Comparison of ENCODE assay signal across 20 cellular contexts in genomic region chr11:16933756-16934603, GRCh38.
DNase-seq lines count a peak whose midpoint lies in the region; ATAC-seq and TF ChIP-seq lines count a peak whose summit lies in the region.
"Had no signal": no experiment of that assay in that cellular context is flagged by ENCODE, and none has a peak within 500 bp of the region (broad histone marks: within the 10 kb centered on the region; RNA-seq: fewer than 3 reads in every experiment).

No MANE protein-coding gene starts in this region.

- H3K27ac ChIP-seq in upper lobe of right lung = no peak overlapping the region
- H3K27ac ChIP-seq: 22Rv1, BLaER1, epithelial cell of prostate had no signal

- H3K4me3 ChIP-seq in fibroblast of the aortic adventitia (ENCODE audit: low read depth, low read length) = no peak overlapping the region
- H3K4me3 ChIP-seq in upper lobe of right lung = no peak overlapping the region
- H3K4me3 ChIP-seq: BLaER1 had no signal

- H3K4me1 ChIP-seq in upper lobe of right lung = no peaks in the 10 kb centered on the region

- no peaks in the 10 kb centered on the region for H3K27me3 ChIP-seq in upper lobe of right lung
- H3K27me3 ChIP-seq: BLaER1 had no signal

- H3K9me3 ChIP-seq in upper lobe of right lung = no peaks in the 10 kb centered on the region
- H3K9me3 ChIP-seq: BLaER1 had no signal

- TF ChIP-seq CTCF in fibroblast of the aortic adventitia (IDR thresholded peaks at IDR 0.05; ENCODE audit: insufficient read depth, low read length) (no peak), upper lobe of right lung (IDR thresholded peaks at IDR 0.05) (no peak)

- intact Hi-C loops in Right ventricle myocardium inferior (cut with DNase I) (loop anchor here (5.0 kb wide), 1 partner anchor 112 kb away; no protein-coding TSS in a partner anchor), cardiac septum (cut with DNase I) (loop anchor here (2.0 to 10.0 kb wide), 2 partner anchors 49 to 77 kb away; no protein-coding TSS in a partner anchor), upper lobe of right lung (cut with DNase I) (no loop called here)

- DNase-seq in Right ventricle myocardium inferior (ENCODE audit: missing footprints) (no peak), cardiac septum (ENCODE audit: low spot score) (no peak), fibroblast of the aortic adventitia (ENCODE audit: low read depth) (peak; percentile 22), left kidney (ENCODE audit: low read depth, low spot score) (peak; percentile 19), upper lobe of right lung (no peak), NCI-H510A treated with DMSO at 0.1 percent for 48 hours (lab: John Stamatoyannopoulos, UW) (no peak), T-helper 1 cell (no peak)
- DNase-seq: activated CD4-positive, alpha-beta memory T cell treated with anti-CD3 and anti-CD28 coated beads, Interleukin-2, amount 10 ng/mL, durations not matched to agents 7 days and 5 days; activated naive CD8-positive, alpha-beta T cell treated with anti-CD3 and anti-CD28 coated beads, Interleukin-2, amount 50 U/mL, for 24 hours; activated T-cell treated with anti-CD3 and anti-CD28 coated beads, Interleukin-2, amount 50 U/mL, for 48 hours; DMS 273 treated with DMSO at 0.1 percent for 48 hours; NCI-H2029 treated with DMSO at 0.1 percent for 48 hours; NCI-H748 treated with DMSO at 0.1 percent for 48 hours; stimulated activated CD4-positive, alpha-beta T cell treated with anti-CD3 and anti-CD28 coated beads, Interleukin-12 subunit alpha, Interleukin-12 subunit beta, amount 100 ng/mL, for 4 hours had no signal

- no peaks in the 10 kb centered on the region for H3K36me3 ChIP-seq in upper lobe of right lung
- H3K36me3 ChIP-seq: BLaER1 had no signal

- ATAC-seq in Right ventricle myocardium inferior = peak; percentile 59
- peak; percentile 14 for ATAC-seq in upper lobe of right lung
- ATAC-seq in HG03354 (IDR thresholded peaks at IDR 0.05; ENCODE audit: poor library complexity, severe bottlenecking, unreplicated experiment) = no peak
- ATAC-seq: activated naive CD8-positive, alpha-beta T cell treated with anti-CD3 and anti-CD28 coated beads, Interleukin-2, amount 50 U/mL, for 24 hours; Panc1; stimulated activated memory B cell treated with anti-CD40 and anti-IgM and Interleukin-4, amounts not matched to agents 10 μg/mL and 1 μg/mL and 100 μg/mL, for 72 hours had no signal

Comparison
In these comparisons a context has a peak if more than half of its experiments do, and no peak if none do; other contexts are left out.
1. DNase-seq: peak in fibroblast of the aortic adventitia (single experiment) and left kidney (single experiment); none in Right ventricle myocardium inferior (single experiment), cardiac septum (single experiment), upper lobe of right lung (single experiment), NCI-H510A treated with DMSO at 0.1 percent for 48 hours (single experiment) and T-helper 1 cell (0 of 5).